ENCODE assay signal across 38 cellular contexts in genomic region chr1:6077919-6078318, GRCh38.
"Had no signal": no experiment of that assay in that cellular context is flagged by ENCODE, and none has a peak within 500 bp of the region (broad histone marks: within the 10 kb centered on the region; RNA-seq: fewer than 3 reads in every experiment).

No MANE protein-coding gene starts in this region.

- H3K4me3 ChIP-seq: body of pancreas, breast epithelium, Peyer's patch, SJSA1 had no signal

- H3K4me3 Mint-ChIP-seq: activated CD4-positive, alpha-beta memory T cell treated with anti-CD3 and anti-CD28 coated beads, Interleukin-2, amount 10 ng/mL, durations not matched to agents 7 days and 5 days; activated CD8-positive, alpha-beta memory T cell treated with anti-CD3 and anti-CD28 coated beads, Interleukin-2, amount 10 ng/mL, durations not matched to agents 7 days and 5 days; activated naive CD4-positive, alpha-beta T cell treated with anti-CD3 and anti-CD28 coated beads, Interleukin-2, amount 10 ng/mL, durations not matched to agents 7 days and 5 days; activated naive CD8-positive, alpha-beta T cell; IgD-negative memory B cell had no signal

- H3K9me3 Mint-ChIP-seq: activated CD4-positive, alpha-beta memory T cell treated with anti-CD3 and anti-CD28 coated beads, Interleukin-2, amount 10 ng/mL, durations not matched to agents 7 days and 5 days; activated naive CD4-positive, alpha-beta T cell treated with anti-CD3 and anti-CD28 coated beads, Interleukin-2, amount 10 ng/mL, durations not matched to agents 7 days and 5 days; IgD-negative memory B cell had no signal

- H3K27me3 ChIP-seq: body of pancreas, breast epithelium, Peyer's patch, SJSA1 had no signal

- H3K27me3 Mint-ChIP-seq: activated CD4-positive, alpha-beta memory T cell treated with anti-CD3 and anti-CD28 coated beads, Interleukin-2, amount 10 ng/mL, durations not matched to agents 7 days and 5 days; activated CD8-positive, alpha-beta memory T cell treated with anti-CD3 and anti-CD28 coated beads, Interleukin-2, amount 10 ng/mL, durations not matched to agents 7 days and 5 days; activated naive CD4-positive, alpha-beta T cell treated with anti-CD3 and anti-CD28 coated beads, Interleukin-2, amount 10 ng/mL, durations not matched to agents 7 days and 5 days; activated naive CD8-positive, alpha-beta T cell; IgD-negative memory B cell had no signal

- H3K4me1 ChIP-seq: body of pancreas, breast epithelium, Peyer's patch, SJSA1 had no signal

- DNase-seq: activated CD4-positive, alpha-beta memory T cell treated with anti-CD3 and anti-CD28 coated beads, Interleukin-2, amount 10 ng/mL, durations not matched to agents 7 days and 5 days; activated CD4-positive, alpha-beta T cell treated with anti-CD3 and anti-CD28 coated beads for 1 hour; activated CD4-positive, alpha-beta T cell treated with anti-CD3 and anti-CD28 coated beads for 48 hours; activated CD4-positive, CD25-positive, alpha-beta regulatory T cell; activated CD8-positive, alpha-beta memory T cell treated with anti-CD3 and anti-CD28 coated beads for 24 hours; activated CD8-positive, alpha-beta memory T cell treated with anti-CD3 and anti-CD28 coated beads, Interleukin-2, amount 10 ng/mL, durations not matched to agents 7 days and 5 days; activated CD8-positive, alpha-beta memory T cell treated with anti-CD3 and anti-CD28 coated beads, Interleukin-2, amount 50 U/mL, for 48 hours; activated effector memory CD4-positive, alpha-beta T cell treated with Interleukin-2 at 50 U/mL for 16 hours; activated naive CD4-positive, alpha-beta T cell treated with anti-CD3 and anti-CD28 coated beads, Interleukin-2, amount 10 ng/mL, durations not matched to agents 7 days and 5 days; activated T-cell treated with anti-CD3 and anti-CD28 coated beads, Interleukin-2, amount 50 U/mL, for 1 hour; amygdala; body of pancreas; cerebellar nuclear complex; Karpas-422; KBM-7; NCI-H1092; NCI-H1436 treated with DMSO at 0.1 percent for 48 hours; NCI-H187; NCI-H2029 treated with DMSO at 0.1 percent for 48 hours; NCI-H2107; NCI-H2171 treated with DMSO at 0.1 percent for 48 hours; NCI-H2227 treated with DMSO at 0.1 percent for 48 hours; NCI-H524 treated with DMSO at 0.1 percent for 48 hours; NK-92 treated with Interleukin-12 subunit alpha and Interleukin-12 subunit beta, amount 100 ng/mL, for 24 hours; PC-3; Peyer's patch; RPMI8226; SHP77 treated with DMSO at 0.1 percent for 48 hours; SK-N-SH; T-helper 2 cell; T-helper 9 cell had no signal

- H3K27ac Mint-ChIP-seq: activated CD4-positive, alpha-beta memory T cell treated with anti-CD3 and anti-CD28 coated beads, Interleukin-2, amount 10 ng/mL, durations not matched to agents 7 days and 5 days; activated CD8-positive, alpha-beta memory T cell treated with anti-CD3 and anti-CD28 coated beads, Interleukin-2, amount 10 ng/mL, durations not matched to agents 7 days and 5 days; activated naive CD8-positive, alpha-beta T cell had no signal

- FAIRE-seq: astrocyte, colon had no signal

- H3K9ac ChIP-seq: SK-N-SH had no signal

- H3K4me1 Mint-ChIP-seq: activated CD4-positive, alpha-beta memory T cell treated with anti-CD3 and anti-CD28 coated beads, Interleukin-2, amount 10 ng/mL, durations not matched to agents 7 days and 5 days; activated CD8-positive, alpha-beta memory T cell treated with anti-CD3 and anti-CD28 coated beads, Interleukin-2, amount 10 ng/mL, durations not matched to agents 7 days and 5 days; activated naive CD4-positive, alpha-beta T cell treated with anti-CD3 and anti-CD28 coated beads, Interleukin-2, amount 10 ng/mL, durations not matched to agents 7 days and 5 days had no signal

- H3K27ac ChIP-seq: body of pancreas, breast epithelium, Peyer's patch, SJSA1, VCaP had no signal

- H3K36me3 ChIP-seq: breast epithelium, Peyer's patch, SJSA1 had no signal

- H3K9me3 ChIP-seq: body of pancreas, breast epithelium, Peyer's patch, SJSA1, SK-N-SH had no signal

- H3K4me2 ChIP-seq: SK-N-SH had no signal

- ATAC-seq: activated CD8-positive, alpha-beta memory T cell treated with anti-CD3 and anti-CD28 coated beads, Interleukin-2, amount 10 ng/mL, durations not matched to agents 7 days and 5 days; body of pancreas; PC-3 had no signal

- H3K36me3 Mint-ChIP-seq: activated naive CD8-positive, alpha-beta T cell had no signal
